In genomic region chr9:71763752-71764332, GRCh38 we compare ENCODE assay signal across 2 cellular contexts.
A peak's percentile ranks its signal among the peaks of the same experiment; 100 is the strongest.
TF ChIP-seq lines count a peak whose summit lies in the region.

No MANE protein-coding gene starts in this region.

TF ChIP-seq in A549, 52 proteins besides CTCF, POLR2A, EP300 and RAD21 (continued from another document):
- no peak for TF ChIP-seq PBX3 (IDR thresholded peaks at IDR 0.05)
- no peak for TF ChIP-seq ZFP36 (IDR thresholded peaks at IDR 0.05; ENCODE audit: borderline replicate concordance, partially characterized antibody)
- no peak for TF ChIP-seq MYC (IDR thresholded peaks at IDR 0.05; ENCODE audit: borderline replicate concordance, low read length)
- TF ChIP-seq EHF (CRISPR knock-in tag; IDR thresholded peaks at IDR 0.05) = no peak
- TF ChIP-seq HOXB13 (CRISPR knock-in tag; IDR thresholded peaks at IDR 0.05; ENCODE audit: low read depth) = no peak
- TF ChIP-seq CHD2 (IDR thresholded peaks at IDR 0.05; ENCODE audit: low read length, partially characterized antibody) = no peak
- TF ChIP-seq POLR2AphosphoS2 (conservative IDR thresholded peaks at IDR 0.05; ENCODE audit: low read length) = no peak
- no peak; a peak in 1 of 5 replicates for TF ChIP-seq JUN (IDR thresholded peaks at IDR 0.05)
- TF ChIP-seq ZC3H11A (IDR thresholded peaks at IDR 0.05) = no peak
- TF ChIP-seq CHD4 (IDR thresholded peaks at IDR 0.05; ENCODE audit: borderline replicate concordance) = no peak
- TF ChIP-seq BHLHE40 (IDR thresholded peaks at IDR 0.05; ENCODE audit: low read depth, low read length) = no peak
- TF ChIP-seq HEYL (CRISPR knock-in tag; IDR thresholded peaks at IDR 0.05) = no peak
- no peak for TF ChIP-seq ESRRA (IDR thresholded peaks at IDR 0.05; ENCODE audit: borderline replicate concordance, low read length)
- TF ChIP-seq NFE2L2 (conservative IDR thresholded peaks at IDR 0.05; ENCODE audit: low read length) = no peak
- no peak for TF ChIP-seq RCOR1 (IDR thresholded peaks at IDR 0.05; ENCODE audit: low read depth, low read length)
- TF ChIP-seq HDAC2 (IDR thresholded peaks at IDR 0.05) = no peak
- TF ChIP-seq JUNB (IDR thresholded peaks at IDR 0.05) = no peak
- TF ChIP-seq PHF8 (IDR thresholded peaks at IDR 0.05; ENCODE audit: borderline replicate concordance, low read depth) = no peak

TF ChIP-seq in HepG2, 621 proteins besides CTCF, POLR2A, EP300 and RAD21 (continued from another document):
- 0 out of 2 replicates have a peak, but pooled peaks have one; percentile 34 for TF ChIP-seq E2F1 (CRISPR knock-in tag; IDR thresholded peaks at IDR 0.05)
- peak; percentile 25; the same call in 1 of the 2 replicates for TF ChIP-seq RBFOX2 (IDR thresholded peaks at IDR 0.05; ENCODE audit: low read depth, low read length)
